Comparison of ENCODE assay signal across 30 cellular contexts in the genomic region with DNA sequence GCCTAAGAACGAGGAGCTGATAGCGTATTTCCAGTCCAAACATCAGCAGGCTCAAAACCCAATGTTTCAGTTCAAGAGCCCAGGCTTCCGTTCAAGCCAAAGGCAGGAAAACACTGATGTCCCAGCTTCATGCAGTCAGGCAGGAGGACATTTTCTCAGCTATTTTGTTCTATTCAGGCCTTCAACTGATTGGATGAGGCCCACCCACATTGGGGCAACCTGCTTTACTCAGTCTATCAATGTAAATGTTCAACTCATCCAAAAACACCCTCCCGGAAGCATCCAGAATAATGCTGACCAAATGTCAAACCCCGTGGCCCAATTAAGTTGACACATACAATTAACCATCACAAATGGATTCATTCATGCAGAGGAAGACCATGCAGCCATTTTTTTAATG. TPM values are rescaled to one million over a fixed set of nuclear protein-coding genes. Genes with fewer than 3 reads are reported as not detected.
"Had no signal": no experiment of that assay in that cellular context is flagged by ENCODE, and none has a peak within 500 bp of the region (broad histone marks: within the 10 kb centered on the region; RNA-seq: fewer than 3 reads in every experiment).

No MANE protein-coding gene starts in this region.

- ATAC-seq: naive thymus-derived CD8-positive, alpha-beta T cell; natural killer cell treated with Interleukin-12 subunit alpha and Interleukin-12 subunit beta and Interleukin-15 and Interleukin-18, amount 100 ng/mL, for 72 hours; pancreas; right cardiac atrium; right lobe of liver; stimulated activated effector memory CD8-positive, alpha-beta T cell treated with anti-CD3 and anti-CD28 coated beads, Interleukin-12 subunit alpha, Interleukin-12 subunit beta, amount 100 ng/mL, for 72 hours; stimulated activated naive B cell treated with anti-CD40 and anti-IgM and Interleukin-4, amounts not matched to agents 10 μg/mL and 1 μg/mL and 100 μg/mL, for 72 hours had no signal

- FAIRE-seq: pancreas, small intestine had no signal

- H3K9me3 ChIP-seq: neutrophil, pancreas, prostate gland, right lobe of liver, sigmoid colon, stomach, thoracic aorta, thyroid gland, tibial nerve, upper lobe of left lung, uterus had no signal

- H3K27ac ChIP-seq: neutrophil, pancreas, prostate gland, right lobe of liver, sigmoid colon, stomach, thoracic aorta, thyroid gland, tibial nerve, upper lobe of left lung, uterus had no signal

- H3K36me3 ChIP-seq: neutrophil, pancreas, prostate gland, right lobe of liver, sigmoid colon, stomach, thoracic aorta, thyroid gland, tibial nerve, upper lobe of left lung, uterus had no signal

- H3K4me3 ChIP-seq: pancreas, prostate gland, right lobe of liver, sigmoid colon, stomach, thoracic aorta, thyroid gland, tibial nerve, upper lobe of left lung, uterus had no signal

- H3K4me1 ChIP-seq: pancreas, prostate gland, right lobe of liver, sigmoid colon, stomach, thyroid gland, tibial nerve, upper lobe of left lung, uterus had no signal

- DNase-seq: naive thymus-derived CD8-positive, alpha-beta T cell; nephron progenitor cell; nucleus accumbens; pancreas; right cardiac atrium; right lobe of liver; sigmoid colon; small intestine; stimulated activated CD4-positive, alpha-beta T cell treated with anti-CD3 and anti-CD28 coated beads, Interleukin-15, amount 100 ng/mL, for 24 hours; stimulated activated CD4-positive, alpha-beta T cell treated with anti-CD3 and anti-CD28 coated beads, Interleukin-2, amount 100 ng/mL, for 24 hours; stimulated activated CD4-positive, alpha-beta T cell treated with anti-CD3 and anti-CD28 coated beads, Interleukin-2, amount 100 ng/mL, for 48 hours; stimulated activated CD4-positive, alpha-beta T cell treated with anti-CD3 and anti-CD28 coated beads, Interleukin-4, amount 100 ng/mL, for 24 hours; stimulated activated naive B cell treated with anti-CD40 and anti-IgM and Interleukin-4, amounts not matched to agents 10 μg/mL and 1 μg/mL and 100 μg/mL, for 72 hours; stimulated activated naive CD4-positive, alpha-beta T cell treated with Interleukin-2 at 50 U/mL for 16 hours; stomach; thyroid gland; trophoblast cell; upper lobe of left lung; uterus had no signal

- H3K27me3 ChIP-seq: neutrophil, right lobe of liver, thyroid gland, tibial nerve, upper lobe of left lung, uterus had no signal

RNA-seq across cellular contexts. Expression of a gene that starts 29.0 kb away (rescaled TPM):
- total RNA-seq: natural killer cell treated with Interleukin-12 subunit alpha and Interleukin-12 subunit beta and Interleukin-15 and Interleukin-18, amount 100 ng/mL, for 72 hours; neural crest cell; osteocyte; posterior vena cava; pulmonary artery endothelial cell; stomach; subcutaneous adipose tissue; thoracic aorta had no signal
- polyA plus RNA-seq: right cardiac atrium had no signal
